ENCODE assay signal across 8 cellular contexts in the genomic region with DNA sequence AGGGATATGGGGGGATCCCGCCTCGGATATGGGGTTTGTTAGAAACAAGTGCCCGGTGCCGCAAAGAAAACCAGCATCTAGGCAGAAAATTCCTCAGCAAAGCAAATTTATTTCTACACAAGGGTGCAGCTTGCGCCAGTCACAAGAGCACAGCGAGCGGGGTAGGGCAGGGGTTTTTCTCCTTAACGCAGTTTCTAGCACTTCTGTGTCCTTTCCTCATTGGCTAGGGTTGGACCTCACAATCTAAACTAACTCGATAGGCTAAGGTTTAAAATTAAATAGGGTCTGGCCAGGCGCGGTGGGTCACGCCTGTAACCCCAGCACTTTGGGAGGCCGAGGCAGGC. TPM values are rescaled to one million over a fixed set of nuclear protein-coding genes. Genes with fewer than 3 reads are reported as not detected.
DNase-seq lines count a peak whose midpoint lies in the region; ATAC-seq and TF ChIP-seq lines count a peak whose summit lies in the region.

No MANE protein-coding gene starts in this region.

- H3K9me2 ChIP-seq in MM.1S (replicated peaks; ENCODE audit: insufficient read depth, low read length): no peaks in the 10 kb centered on the region

- peak overlapping the region; percentile 75 for H3K9ac ChIP-seq in MM.1S (ENCODE audit: low read length)

- DNase-seq in Daoy (ENCODE audit: low read depth): peak; percentile 20
- no peak for DNase-seq in MM.1S
- peak; percentile 32 for DNase-seq in brain microvascular endothelial cell
- DNase-seq in kidney epithelial cell (ENCODE audit: low read depth): no peak
- DNase-seq in substantia nigra (lab: John Stamatoyannopoulos, UW): peak in 1 of 49 donors; percentile 21
- DNase-seq in NCI-H2227 (lab: John Stamatoyannopoulos, UW; ENCODE audit: unreplicated experiment): no peak
- no peak for DNase-seq in activated effector memory CD4-positive, alpha-beta T cell treated with anti-CD3 and anti-CD28 coated beads, Interleukin-2, amount 50 U/mL, for 16 hours

- no peaks in the 10 kb centered on the region for H3K9me3 ChIP-seq in MM.1S (replicated peaks; ENCODE audit: insufficient read depth, low read length)

- H3K27ac ChIP-seq in MM.1S (ENCODE audit: low read length): no peak overlapping the region
- H3K27ac ChIP-seq in brain microvascular endothelial cell: peak overlapping the region; percentile 32
- H3K27ac ChIP-seq in substantia nigra (ENCODE audit: low read depth, low read length, poor library complexity, severe bottlenecking): peak overlapping the region; percentile 82

- H3K27me3 ChIP-seq in MM.1S (replicated peaks; ENCODE audit: insufficient read depth, low read length) (no peaks in the 10 kb centered on the region), brain microvascular endothelial cell (replicated peaks) (no peaks in the 10 kb centered on the region), kidney epithelial cell (ENCODE audit: control insufficient read depth, insufficient read depth, low read length) (no peaks in the 10 kb centered on the region)

- H3K4me1 ChIP-seq in MM.1S (ENCODE audit: low read length): 0 out of 2 replicates have a peak, but pooled peaks cover 3% of the 10 kb centered on the region

- no peak for TF ChIP-seq CTCF in MM.1S (IDR thresholded peaks at IDR 0.05; ENCODE audit: low read length)
- no peak for TF ChIP-seq CTCF in brain microvascular endothelial cell (IDR thresholded peaks at IDR 0.05; ENCODE audit: low read depth, low read length, missing control alignments)
- no peak for TF ChIP-seq CTCF in kidney epithelial cell (IDR thresholded peaks at IDR 0.05; ENCODE audit: insufficient read depth, low read length, poor library complexity, severe bottlenecking)

- H2AFZ ChIP-seq in MM.1S (ENCODE audit: low read length): peak overlapping the region; percentile 99

- ATAC-seq in GM19328 (IDR thresholded peaks at IDR 0.05; ENCODE audit: unreplicated experiment): no peak

- H3K4me2 ChIP-seq in MM.1S (ENCODE audit: low read depth, low read length): peak overlapping the region; percentile 90

- H3K79me2 ChIP-seq in MM.1S (ENCODE audit: low read length): 0 out of 2 replicates have a peak, but pooled peaks cover 5% of the 10 kb centered on the region

- peak overlapping the region; percentile 98 for H3K4me3 ChIP-seq in MM.1S (ENCODE audit: low read length)
- peak overlapping the region; percentile 91 for H3K4me3 ChIP-seq in brain microvascular endothelial cell (ENCODE audit: low read depth, low read length)
- H3K4me3 ChIP-seq in kidney epithelial cell (ENCODE audit: low read depth, low read length): peak overlapping the region; percentile 95

- in situ Hi-C loops in brain microvascular endothelial cell (cut with HindIII; ENCODE audit: low pct_ligation_motif_present, low sequenced_read_pairs): no loop called here

- H3K36me3 ChIP-seq in MM.1S (replicated peaks; ENCODE audit: insufficient read depth, low read length): no peaks in the 10 kb centered on the region
- H3K36me3 ChIP-seq in brain microvascular endothelial cell (replicated peaks): peaks cover 3% of the 10 kb centered on the region
- no peaks in the 10 kb centered on the region for H3K36me3 ChIP-seq in kidney epithelial cell (ENCODE audit: control insufficient read depth, insufficient read depth, low read length)

- 0 out of 2 replicates have a peak, but pooled peaks cover 3% of the 10 kb centered on the region for H3F3A ChIP-seq in MM.1S (ENCODE audit: insufficient read depth, low read length)

- H4K20me1 ChIP-seq in MM.1S (ENCODE audit: insufficient read depth, low read length): no peaks in the 10 kb centered on the region

RNA-seq across cellular contexts. Expression of a gene that starts 0.6 kb away (rescaled TPM):
- total RNA-seq in Daoy (2014; rRNA removed; shearing (Covaris generic)): 2.9 and 5.2 TPM in 2 replicates
- total RNA-seq in kidney epithelial cell: 5.1 and 5.2 TPM in 2 replicates

RNA-seq across cellular contexts. Expression of a gene that starts 16.4 kb away (rescaled TPM):
- total RNA-seq in Daoy (2014; rRNA removed; shearing (Covaris generic)): 0.23 and 5.3 TPM in 2 replicates
- 0.48 and 4.6 TPM in 2 replicates for total RNA-seq in kidney epithelial cell

RNA-seq across cellular contexts. Expression of a gene that starts 33.8 kb away (rescaled TPM):
- 2.9 and 4.8 TPM in 2 replicates for total RNA-seq in Daoy (2014; rRNA removed; shearing (Covaris generic))
- total RNA-seq in kidney epithelial cell: 5.3 and 5.5 TPM in 2 replicates

RNA-seq across cellular contexts. Expression of a gene that starts 47.9 kb away (rescaled TPM):
- 2.3 and 4.1 TPM in 2 replicates for total RNA-seq in Daoy (2014; rRNA removed; shearing (Covaris generic))
- total RNA-seq in kidney epithelial cell: 3.4 and 5.1 TPM in 2 replicates

Comparison
In these comparisons a context has a peak if more than half of its experiments do, and no peak if none do; other contexts are left out.
1. DNase-seq: peak in Daoy (single experiment) and brain microvascular endothelial cell (single experiment); none in MM.1S (single experiment), kidney epithelial cell (single experiment), NCI-H2227 (single experiment) and activated effector memory CD4-positive, alpha-beta T cell treated with anti-CD3 and anti-CD28 coated beads, Interleukin-2, amount 50 U/mL, for 16 hours (single experiment).
2. Peak in every context shown above with its lines, with median percentiles within 50 percentile points of each other: H3K4me3 ChIP-seq.